30 cellular contexts compared by ENCODE assay signal in the genomic region with DNA sequence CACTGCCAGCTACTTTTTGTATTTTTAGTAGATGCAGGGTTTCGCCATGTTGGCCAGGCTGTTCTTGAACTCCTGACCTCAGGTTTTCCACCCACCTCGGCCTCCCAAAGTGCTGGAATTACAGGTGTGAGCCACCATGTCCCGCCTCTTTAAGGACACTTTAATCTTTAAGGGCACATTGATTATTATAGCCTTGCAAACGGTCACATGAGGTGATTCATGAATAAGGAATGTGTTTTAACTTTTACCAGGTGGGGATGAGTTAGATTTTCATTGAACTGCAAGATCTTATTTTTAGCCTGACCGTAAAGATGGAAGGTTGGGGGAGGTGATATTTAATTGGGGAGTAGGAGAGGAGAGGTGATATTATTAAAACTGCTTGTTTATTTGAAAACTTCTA.
"Had no signal": no experiment of that assay in that cellular context is flagged by ENCODE, and none has a peak within 500 bp of the region (broad histone marks: within the 10 kb centered on the region; RNA-seq: fewer than 3 reads in every experiment).

No MANE protein-coding gene starts in this region.

- H3K27me3 ChIP-seq: ascending aorta, gastrocnemius medialis, thyroid gland, upper lobe of right lung had no signal

- H3K27ac ChIP-seq: ascending aorta, gastrocnemius medialis, left ventricle myocardium inferior, skin epidermis, thyroid gland, upper lobe of right lung, WERI-Rb-1 had no signal

- H3K27me3 Mint-ChIP-seq: activated CD4-positive, alpha-beta memory T cell treated with anti-CD3 and anti-CD28 coated beads for 36 hours; activated naive CD8-positive, alpha-beta T cell treated with anti-CD3 and anti-CD28 coated beads for 36 hours; stimulated activated naive CD8-positive, alpha-beta T cell treated with anti-CD3 and anti-CD28 coated beads, Interleukin-15, amount 100 ng/mL, for 72 hours had no signal

- H3K9me3 ChIP-seq: ascending aorta, gastrocnemius medialis, left ventricle myocardium inferior, mucosa of descending colon, thyroid gland, upper lobe of right lung had no signal

- ATAC-seq: activated CD4-positive, CD25-positive, alpha-beta regulatory T cell treated with anti-CD3 and anti-CD28 coated beads, Interleukin-2, amount 50 U/mL, for 24 hours; esophagus mucosa; gastrocnemius medialis; mucosa of descending colon; sciatic nerve; stimulated activated effector memory CD8-positive, alpha-beta T cell treated with anti-CD3 and anti-CD28 coated beads, Interleukin-12 subunit alpha, Interleukin-12 subunit beta, amount 100 ng/mL, for 72 hours; stimulated activated naive CD8-positive, alpha-beta T cell treated with anti-CD3 and anti-CD28 coated beads, Interleukin-15, amount 100 ng/mL, for 72 hours; upper lobe of right lung had no signal

- H3K4me3 Mint-ChIP-seq: activated CD4-positive, alpha-beta memory T cell treated with anti-CD3 and anti-CD28 coated beads for 36 hours; activated naive CD4-positive, alpha-beta T cell treated with anti-CD3 and anti-CD28 coated beads for 36 hours; activated naive CD8-positive, alpha-beta T cell treated with anti-CD3 and anti-CD28 coated beads for 36 hours; activated T-helper 1 cell treated with anti-CD3 and anti-CD28 coated beads, Interleukin-12 subunit alpha, Interleukin-12 subunit beta, Interleukin-2, Interleukin-4 antibody, amounts not matched to agents 30 ng/mL and 10 ng/mL and 1 ng/mL, durations not matched to agents 14 hours and 24 hours and 36 hours; nephron; stimulated activated effector memory CD8-positive, alpha-beta T cell treated with anti-CD3 and anti-CD28 coated beads, Interleukin-12 subunit alpha, Interleukin-12 subunit beta, amount 100 ng/mL, for 72 hours; stimulated activated naive CD8-positive, alpha-beta T cell treated with anti-CD3 and anti-CD28 coated beads, Interleukin-15, amount 100 ng/mL, for 72 hours; T-helper 1 cell treated with Interleukin-12 subunit alpha and Interleukin-12 subunit beta and Interleukin-4 antibody, amounts not matched to agents 30 μg/mL and 1 μg/mL, for 36 hours had no signal

- DNase-seq: activated CD4-positive, alpha-beta memory T cell treated with anti-CD3 and anti-CD28 coated beads for 36 hours; activated CD4-positive, alpha-beta T cell treated with anti-CD3 and anti-CD28 coated beads for 48 hours; activated CD8-positive, alpha-beta memory T cell treated with anti-CD3 and anti-CD28 coated beads, Interleukin-2, amount 50 U/mL, for 4 hours; activated effector memory CD4-positive, alpha-beta T cell treated with anti-CD3 and anti-CD28 coated beads, Interleukin-2, amount 50 U/mL, for 16 hours; activated naive CD4-positive, alpha-beta T cell treated with anti-CD3 and anti-CD28 coated beads for 36 hours; activated naive CD8-positive, alpha-beta T cell treated with anti-CD3 and anti-CD28 coated beads for 36 hours; activated T-cell treated with anti-CD3 and anti-CD28 coated beads, Interleukin-2, amount 50 U/mL, for 1 hour; caudate nucleus; gastrocnemius medialis; glutamatergic neuron; left ventricle myocardium inferior; mucosa of descending colon; posterior cingulate gyrus; retina; stimulated activated CD4-positive, alpha-beta T cell treated with anti-CD3 and anti-CD28 coated beads, Interleukin-4, amount 100 ng/mL, for 24 hours; stimulated activated naive CD8-positive, alpha-beta T cell treated with anti-CD3 and anti-CD28 coated beads, Interleukin-15, amount 100 ng/mL, for 72 hours; T-helper 9 cell; thyroid gland; upper lobe of right lung; WERI-Rb-1 had no signal

- H3K4me1 ChIP-seq: thyroid gland, upper lobe of right lung had no signal

- H3K36me3 Mint-ChIP-seq: activated naive CD8-positive, alpha-beta T cell treated with anti-CD3 and anti-CD28 coated beads for 36 hours had no signal

- H3K4me3 ChIP-seq: ascending aorta, gastrocnemius medialis, left ventricle myocardium inferior, lung, mucosa of descending colon, skin epidermis, thyroid gland, upper lobe of right lung had no signal

- H3K4me1 Mint-ChIP-seq: nephron had no signal

- H3K9me3 Mint-ChIP-seq: activated CD4-positive, alpha-beta memory T cell treated with anti-CD3 and anti-CD28 coated beads for 36 hours; activated naive CD4-positive, alpha-beta T cell treated with anti-CD3 and anti-CD28 coated beads for 36 hours; activated naive CD8-positive, alpha-beta T cell treated with anti-CD3 and anti-CD28 coated beads for 36 hours; activated T-helper 1 cell treated with anti-CD3 and anti-CD28 coated beads, Interleukin-12 subunit alpha, Interleukin-12 subunit beta, Interleukin-2, Interleukin-4 antibody, amounts not matched to agents 30 ng/mL and 10 ng/mL and 1 ng/mL, durations not matched to agents 14 hours and 24 hours and 36 hours; nephron; stimulated activated effector memory CD8-positive, alpha-beta T cell treated with anti-CD3 and anti-CD28 coated beads, Interleukin-12 subunit alpha, Interleukin-12 subunit beta, amount 100 ng/mL, for 72 hours; stimulated activated naive CD8-positive, alpha-beta T cell treated with anti-CD3 and anti-CD28 coated beads, Interleukin-15, amount 100 ng/mL, for 72 hours; T-helper 1 cell treated with Interleukin-12 subunit alpha and Interleukin-12 subunit beta and Interleukin-4 antibody, amounts not matched to agents 30 μg/mL and 1 μg/mL, for 36 hours had no signal

- H3K27ac Mint-ChIP-seq: activated CD4-positive, alpha-beta memory T cell treated with anti-CD3 and anti-CD28 coated beads for 36 hours; activated naive CD4-positive, alpha-beta T cell treated with anti-CD3 and anti-CD28 coated beads for 36 hours; activated naive CD8-positive, alpha-beta T cell treated with anti-CD3 and anti-CD28 coated beads for 36 hours; activated T-helper 1 cell treated with anti-CD3 and anti-CD28 coated beads, Interleukin-12 subunit alpha, Interleukin-12 subunit beta, Interleukin-2, Interleukin-4 antibody, amounts not matched to agents 30 ng/mL and 10 ng/mL and 1 ng/mL, durations not matched to agents 14 hours and 24 hours and 36 hours; nephron; stimulated activated effector memory CD8-positive, alpha-beta T cell treated with anti-CD3 and anti-CD28 coated beads, Interleukin-12 subunit alpha, Interleukin-12 subunit beta, amount 100 ng/mL, for 72 hours; stimulated activated naive CD8-positive, alpha-beta T cell treated with anti-CD3 and anti-CD28 coated beads, Interleukin-15, amount 100 ng/mL, for 72 hours; T-helper 1 cell treated with Interleukin-12 subunit alpha and Interleukin-12 subunit beta and Interleukin-4 antibody, amounts not matched to agents 30 μg/mL and 1 μg/mL, for 36 hours had no signal
